8 cellular contexts compared by ENCODE assay signal in the genomic region with DNA sequence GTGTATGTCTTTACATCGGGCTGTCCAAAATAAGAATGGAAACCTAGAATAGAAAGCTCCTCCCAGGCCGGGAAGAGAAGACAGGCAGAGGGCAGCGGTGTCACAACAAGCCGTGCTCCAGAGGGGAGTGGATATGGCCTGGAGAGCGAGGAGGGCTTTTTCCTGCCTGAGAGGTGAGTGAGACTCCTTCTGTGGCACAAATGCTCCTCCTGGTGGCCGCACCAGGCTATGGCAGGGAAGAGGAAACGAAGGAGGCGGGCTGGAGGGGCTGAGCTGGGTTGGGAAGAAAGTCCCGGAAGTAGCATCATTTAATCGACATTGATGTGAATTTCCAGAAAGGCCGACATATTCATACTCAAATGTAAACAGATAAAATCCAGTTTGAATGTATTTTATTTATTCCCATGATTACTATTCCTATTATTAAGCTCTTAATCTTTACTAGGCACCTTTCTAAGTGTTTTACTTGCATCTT. TPM values are rescaled to one million over a fixed set of nuclear protein-coding genes. Genes with fewer than 3 reads are reported as not detected.
A peak's percentile ranks its signal among the peaks of the same experiment; 100 is the strongest.
DNase-seq lines count a peak whose midpoint lies in the region; ATAC-seq, FAIRE-seq and TF ChIP-seq lines count a peak whose summit lies in the region.

No MANE protein-coding gene starts in this region.

- FAIRE-seq in urothelium cell line (lab: Jason Lieb, UNC): no peak

- no peaks in the 10 kb centered on the region for H3K9me2 ChIP-seq in SU-DHL-6 (replicated peaks; ENCODE audit: insufficient read depth, low read length)

- H4K20me1 ChIP-seq in SU-DHL-6 (ENCODE audit: low read depth, low read length): no peaks in the 10 kb centered on the region

- H3K9me3 Mint-ChIP-seq in activated naive CD4-positive, alpha-beta T cell treated with anti-CD3 and anti-CD28 coated beads, Interleukin-2, amount 50 U/mL, for 72 hours: no peaks in the 10 kb centered on the region

- no peaks in the 10 kb centered on the region for H3K36me3 ChIP-seq in SU-DHL-6 (ENCODE audit: low read length)
- H3K36me3 ChIP-seq in prostate gland: no peaks in the 10 kb centered on the region

- H3K27ac Mint-ChIP-seq in activated naive CD4-positive, alpha-beta T cell treated with anti-CD3 and anti-CD28 coated beads, Interleukin-2, amount 50 U/mL, for 72 hours: peak overlapping the region in 1 of 2 donors; percentile 53

- peak; percentile 84 to 96 for ATAC-seq in activated naive CD4-positive, alpha-beta T cell treated with anti-CD3 and anti-CD28 coated beads, Interleukin-2, amount 50 U/mL, for 72 hours
- ATAC-seq in Right ventricle myocardium superior (ENCODE audit: poor library complexity): peak; percentile 96
- ATAC-seq in HG03565 (IDR thresholded peaks at IDR 0.05; ENCODE audit: unreplicated experiment): no peak

- H3K79me2 ChIP-seq in SU-DHL-6 (ENCODE audit: insufficient read depth, low read length): no peaks in the 10 kb centered on the region

- H2AFZ ChIP-seq in SU-DHL-6 (ENCODE audit: low read depth, low read length, severe bottlenecking): peak overlapping the region; percentile 20

- H3K4me3 ChIP-seq in SU-DHL-6 (ENCODE audit: insufficient read depth, low read length, poor library complexity, severe bottlenecking) (no peak overlapping the region), prostate gland (no peak overlapping the region)

- WGBS in prostate gland: 3% methylated on average over 11 of the region's 11 CpGs

- no peaks in the 10 kb centered on the region for H3F3A ChIP-seq in SU-DHL-6 (ENCODE audit: insufficient read depth)

- H3K36me3 Mint-ChIP-seq in activated naive CD4-positive, alpha-beta T cell treated with anti-CD3 and anti-CD28 coated beads, Interleukin-2, amount 50 U/mL, for 72 hours: no peaks in the 10 kb centered on the region

- intact Hi-C loops in Right ventricle myocardium superior (cut with DNase I): loop anchor here (2.0 to 5.0 kb wide), 2 partner anchors 61 to 161 kb away; no protein-coding TSS in a partner anchor
- intact Hi-C loops in prostate gland (cut with DNase I): loop anchor here (2.0 kb wide), 1 partner anchor 61 kb away; no protein-coding TSS in a partner anchor

- TF ChIP-seq POLR2A in prostate gland (IDR thresholded peaks at IDR 0.05): no peak

- H3K9me3 ChIP-seq in SU-DHL-6 (ENCODE audit: insufficient read depth, low read length) (no peaks in the 10 kb centered on the region), prostate gland (no peaks in the 10 kb centered on the region)

- DNase-seq in NCI-H1417 treated with DMSO at 0.1 percent for 48 hours (lab: John Stamatoyannopoulos, UW): peak; percentile 12
- DNase-seq in activated naive CD4-positive, alpha-beta T cell treated with anti-CD3 and anti-CD28 coated beads, Interleukin-2, amount 50 U/mL, for 72 hours (ENCODE audit: low spot score in 2 of 2): peak; percentile 84
- DNase-seq in Right ventricle myocardium superior: peak; percentile 88
- DNase-seq in prostate gland (ENCODE audit: low spot score): peak; percentile 53
- peak; percentile 83 for DNase-seq in urothelium cell line (ENCODE audit: low spot score)

- no peak overlapping the region for H3K4me2 ChIP-seq in SU-DHL-6 (ENCODE audit: low read depth, low read length, poor library complexity, severe bottlenecking)

- H3K27ac ChIP-seq in SU-DHL-6 (ENCODE audit: low read depth, low read length): no peak overlapping the region
- no peak overlapping the region for H3K27ac ChIP-seq in prostate gland

- no peak overlapping the region for H3K9ac ChIP-seq in SU-DHL-6 (ENCODE audit: low read length)

- TF ChIP-seq CTCF in GM12801 (IDR thresholded peaks at IDR 0.05; ENCODE audit: extremely low read depth, insufficient read length) (peak; percentile 23), SU-DHL-6 (IDR thresholded peaks at IDR 0.05; ENCODE audit: insufficient read depth, low read length, poor library complexity, severe bottlenecking) (peak; percentile 86), prostate gland (IDR thresholded peaks at IDR 0.05) (peak; percentile 68 to 91 (median 90))

- no peaks in the 10 kb centered on the region for H3K4me1 ChIP-seq in prostate gland (replicated peaks)

- H3K27me3 ChIP-seq in SU-DHL-6 (ENCODE audit: low read length): no peaks in the 10 kb centered on the region
- H3K27me3 ChIP-seq in prostate gland (replicated peaks; ENCODE audit: insufficient read depth): peaks cover 6% of the 10 kb centered on the region

RNA-seq across cellular contexts. Expression of gene MEF2D, which starts 54.7 kb away (rescaled TPM):
- total RNA-seq in activated naive CD4-positive, alpha-beta T cell treated with anti-CD3 and anti-CD28 coated beads, Interleukin-2, amount 50 U/mL, for 72 hours: 10 to 100 TPM; 31.7 to 62.5 TPM
- total RNA-seq in Right ventricle myocardium superior: 96.6 TPM
- 100 to 1,000 TPM in 1 of 2 donors, 10 to 100 TPM in 1; 52.1 to 128 TPM for total RNA-seq in prostate gland

Comparison
In these comparisons a context has a peak if more than half of its experiments do, and no peak if none do; other contexts are left out.
1. CTCF ChIP-seq: peak in every context shown above with its lines; median percentile 90 in prostate gland; 86 in SU-DHL-6; 23 in GM12801.
2. DNase-seq: peak in every context shown above with its lines; median percentile 88 in Right ventricle myocardium superior; 84 in activated naive CD4-positive, alpha-beta T cell treated with anti-CD3 and anti-CD28 coated beads, Interleukin-2, amount 50 U/mL, for 72 hours; 83 in urothelium cell line; 53 in prostate gland; 12 in NCI-H1417 treated with DMSO at 0.1 percent for 48 hours.